1 cellular context compared by ENCODE assay signal in genomic region chr11:108497317-108498045, GRCh38.
TF ChIP-seq lines count a peak whose summit lies in the region.

No MANE protein-coding gene starts in this region.

TF ChIP-seq in GM12878, 131 proteins besides CTCF, POLR2A, EP300 and RAD21 (continued from another document):
- TF ChIP-seq POLR2AphosphoS5 (IDR thresholded peaks at IDR 0.05; ENCODE audit: low read length) (peak; percentile 96), POU2F2 (IDR thresholded peaks at IDR 0.05; ENCODE audit: borderline replicate concordance, low read depth, low read length) (peak; percentile 76; the same call in 2 of the 3 replicates), YBX1 (IDR thresholded peaks at IDR 0.05) (no peak), CBFB (IDR thresholded peaks at IDR 0.05; ENCODE audit: low read depth) (peak; percentile 58; the same call in 1 of the 2 replicates), NFIC (IDR thresholded peaks at IDR 0.05; ENCODE audit: low read depth, low read length) (peak; percentile 27; the same call in 1 of the 2 replicates), PKNOX1 (IDR thresholded peaks at IDR 0.05) (peak; percentile 31; the same call in 1 of the 2 replicates), IRF4 (IDR thresholded peaks at IDR 0.05; ENCODE audit: low read depth, low read length) (peak; percentile 19; the same call in 1 of the 2 replicates), NKRF (conservative IDR thresholded peaks at IDR 0.05) (no peak), CBX5 (IDR thresholded peaks at IDR 0.05; ENCODE audit: low read depth) (no peak), RELB (IDR thresholded peaks at IDR 0.05; ENCODE audit: low read depth) (peak; percentile 47; the same call in 1 of the 2 replicates), SPI1 (IDR thresholded peaks at IDR 0.05; ENCODE audit: borderline replicate concordance, insufficient read depth, low read depth, low read length) (peak; percentile 55), SIN3A (IDR thresholded peaks at IDR 0.05; ENCODE audit: low read depth, low read length) (0 out of 2 replicates have a peak, but pooled peaks have one; percentile 19), HDGF (IDR thresholded peaks at IDR 0.05) (0 out of 2 replicates have a peak, but pooled peaks have one; percentile 33), HDAC6 (IDR thresholded peaks at IDR 0.05; ENCODE audit: unreplicated experiment) (no peak), IKZF1 (conservative IDR thresholded peaks at IDR 0.05) (peak; percentile 82), ASH2L (IDR thresholded peaks at IDR 0.05; ENCODE audit: borderline replicate concordance, low read depth) (peak; percentile 40; the same call in 1 of the 2 replicates), ZBED1 (IDR thresholded peaks at IDR 0.05; ENCODE audit: borderline replicate concordance) (peak; percentile 51; the same call in 1 of the 2 replicates), MEF2B (IDR thresholded peaks at IDR 0.05; ENCODE audit: partially characterized antibody, poor library complexity, severe bottlenecking) (peak; percentile 20), CREM (IDR thresholded peaks at IDR 0.05; ENCODE audit: low read depth) (peak; percentile 76; the same call in 1 of the 2 replicates), MYB (IDR thresholded peaks at IDR 0.05; ENCODE audit: borderline replicate concordance, low read depth, low read length) (no peak), SMC3 (IDR thresholded peaks at IDR 0.05; ENCODE audit: borderline replicate concordance, low read length) (0 out of 2 replicates have a peak, but pooled peaks have one; percentile 5), MXI1 (IDR thresholded peaks at IDR 0.05; ENCODE audit: low read depth, low read length) (peak; percentile 41; the same call in 1 of the 2 replicates), NBN (IDR thresholded peaks at IDR 0.05) (peak; percentile 74; the same call in 1 of the 2 replicates), MYC (IDR thresholded peaks at IDR 0.05; ENCODE audit: insufficient read depth, insufficient read length, insufficient replicate concordance, low read length, severe bottlenecking) (peak; percentile 53), SMAD1 (IDR thresholded peaks at IDR 0.05; ENCODE audit: low read depth, partially characterized antibody) (no peak), ZNF687 (IDR thresholded peaks at IDR 0.05) (peak; percentile 22; the same call in 1 of the 2 replicates), MAX (IDR thresholded peaks at IDR 0.05; ENCODE audit: low read depth, low read length) (peak; percentile 53; the same call in 1 of the 2 replicates), PBX3 (IDR thresholded peaks at IDR 0.05; ENCODE audit: insufficient replicate concordance, low read depth, low read length) (no peak), IKZF2 (IDR thresholded peaks at IDR 0.05) (peak in 1 of 2 experiments; percentile 71), RUNX3 (IDR thresholded peaks at IDR 0.05; ENCODE audit: low read length) (peak; percentile 38; the same call in 1 of the 2 replicates), IRF3 (IDR thresholded peaks at IDR 0.05) (no peak)
